Comparison of ENCODE assay signal across 20 cellular contexts in genomic region chr4:125140966-125141495, GRCh38.
DNase-seq lines count a peak whose midpoint lies in the region; ATAC-seq lines count a peak whose summit lies in the region.
"Had no signal": no experiment of that assay in that cellular context is flagged by ENCODE, and none has a peak within 500 bp of the region (broad histone marks: within the 10 kb centered on the region; RNA-seq: fewer than 3 reads in every experiment).

No MANE protein-coding gene starts in this region.

- no peaks in the 10 kb centered on the region for H3K36me3 Mint-ChIP-seq in stimulated activated effector memory CD8-positive, alpha-beta T cell treated with anti-CD3 and anti-CD28 coated beads, Interleukin-12 subunit alpha, Interleukin-12 subunit beta, amount 100 ng/mL, for 72 hours
- H3K36me3 Mint-ChIP-seq: activated naive CD8-positive, alpha-beta T cell; naive thymus-derived CD8-positive, alpha-beta T cell; stimulated activated memory B cell treated with anti-CD40 and anti-IgM and Interleukin-4, amounts not matched to agents 10 μg/mL and 1 μg/mL and 100 μg/mL, for 72 hours had no signal

- no peak for ATAC-seq in stimulated activated effector memory CD8-positive, alpha-beta T cell treated with anti-CD3 and anti-CD28 coated beads, Interleukin-12 subunit alpha, Interleukin-12 subunit beta, amount 100 ng/mL, for 72 hours
- ATAC-seq: naive thymus-derived CD8-positive, alpha-beta T cell; stimulated activated memory B cell treated with anti-CD40 and anti-IgM and Interleukin-4, amounts not matched to agents 10 μg/mL and 1 μg/mL and 100 μg/mL, for 72 hours had no signal

- no peak overlapping the region for H3K14ac ChIP-seq in trophoblast cell (ENCODE audit: low read length)

- no peaks in the 10 kb centered on the region for H3K36me3 ChIP-seq in trophoblast cell (ENCODE audit: control insufficient read depth in 1 of 2, insufficient read depth in 2 of 2, low read length in 2 of 2)
- H3K36me3 ChIP-seq: prostate gland, tibial artery had no signal

- no peak overlapping the region for H3K27ac Mint-ChIP-seq in stimulated activated effector memory CD8-positive, alpha-beta T cell treated with anti-CD3 and anti-CD28 coated beads, Interleukin-12 subunit alpha, Interleukin-12 subunit beta, amount 100 ng/mL, for 72 hours
- H3K27ac Mint-ChIP-seq: activated naive CD8-positive, alpha-beta T cell; naive thymus-derived CD8-positive, alpha-beta T cell; stimulated activated memory B cell treated with anti-CD40 and anti-IgM and Interleukin-4, amounts not matched to agents 10 μg/mL and 1 μg/mL and 100 μg/mL, for 72 hours had no signal

- no peak overlapping the region for H3K4me2 ChIP-seq in trophoblast cell (ENCODE audit: low read length)

- no peak overlapping the region for H3K4me3 Mint-ChIP-seq in stimulated activated effector memory CD8-positive, alpha-beta T cell treated with anti-CD3 and anti-CD28 coated beads, Interleukin-12 subunit alpha, Interleukin-12 subunit beta, amount 100 ng/mL, for 72 hours
- H3K4me3 Mint-ChIP-seq: activated naive CD8-positive, alpha-beta T cell; naive thymus-derived CD8-positive, alpha-beta T cell; stimulated activated memory B cell treated with anti-CD40 and anti-IgM and Interleukin-4, amounts not matched to agents 10 μg/mL and 1 μg/mL and 100 μg/mL, for 72 hours had no signal

- H3K9ac ChIP-seq in trophoblast cell (ENCODE audit: low read length): no peak overlapping the region

- H3K18ac ChIP-seq in trophoblast cell (ENCODE audit: low read length): no peak overlapping the region

- no peak overlapping the region for H2AFZ ChIP-seq in trophoblast cell (ENCODE audit: insufficient read depth, low read length, poor library complexity)

- no peaks in the 10 kb centered on the region for H3K4me1 Mint-ChIP-seq in stimulated activated effector memory CD8-positive, alpha-beta T cell treated with anti-CD3 and anti-CD28 coated beads, Interleukin-12 subunit alpha, Interleukin-12 subunit beta, amount 100 ng/mL, for 72 hours
- H3K4me1 Mint-ChIP-seq: naive thymus-derived CD8-positive, alpha-beta T cell; stimulated activated memory B cell treated with anti-CD40 and anti-IgM and Interleukin-4, amounts not matched to agents 10 μg/mL and 1 μg/mL and 100 μg/mL, for 72 hours had no signal

- no peak overlapping the region for H3K4ac ChIP-seq in trophoblast cell (ENCODE audit: low read depth, low read length)

- H3K79me2 ChIP-seq in trophoblast cell (ENCODE audit: control insufficient read depth, insufficient read depth, low read length, poor library complexity): no peaks in the 10 kb centered on the region

- H4K8ac ChIP-seq in trophoblast cell (ENCODE audit: low read depth, low read length): no peak overlapping the region

- H2BK12ac ChIP-seq in trophoblast cell (ENCODE audit: low read length): no peak overlapping the region

- H3K27me3 ChIP-seq in trophoblast cell (ENCODE audit: insufficient read depth, low read length): no peaks in the 10 kb centered on the region
- H3K27me3 ChIP-seq: tibial artery had no signal

- H3K9me3 Mint-ChIP-seq in stimulated activated effector memory CD8-positive, alpha-beta T cell treated with anti-CD3 and anti-CD28 coated beads, Interleukin-12 subunit alpha, Interleukin-12 subunit beta, amount 100 ng/mL, for 72 hours: peaks cover 5% of the 10 kb centered on the region
- H3K9me3 Mint-ChIP-seq: stimulated activated memory B cell treated with anti-CD40 and anti-IgM and Interleukin-4, amounts not matched to agents 10 μg/mL and 1 μg/mL and 100 μg/mL, for 72 hours had no signal

- H3K79me1 ChIP-seq in trophoblast cell (ENCODE audit: low read length): no peaks in the 10 kb centered on the region

- H2BK120ac ChIP-seq in trophoblast cell (ENCODE audit: insufficient read depth, low read length, poor library complexity): no peak overlapping the region

- DNase-seq in EL: peak; percentile 26
- DNase-seq in SK-N-DZ (ENCODE audit: low spot score): peak; percentile 10
- peak; percentile 10 for DNase-seq in epithelial cell of prostate (ENCODE audit: low read depth, low spot score)
- DNase-seq in trophoblast cell: peak; percentile 6 to 36
- DNase-seq in DMS114 treated with DMSO at 0.1 percent for 48 hours (lab: John Stamatoyannopoulos, UW; ENCODE audit: unreplicated experiment): no peak
- no peak for DNase-seq in NCI-H1417 (lab: John Stamatoyannopoulos, UW)
- no peak for DNase-seq in stimulated activated naive CD4-positive, alpha-beta T cell (lab: John Stamatoyannopoulos, UW)
- no peak for DNase-seq in stimulated activated effector memory CD8-positive, alpha-beta T cell treated with anti-CD3 and anti-CD28 coated beads, Interleukin-12 subunit alpha, Interleukin-12 subunit beta, amount 100 ng/mL, for 72 hours (ENCODE audit: low spot score in 2 of 2)
- DNase-seq: activated CD8-positive, alpha-beta memory T cell treated with anti-CD3 and anti-CD28 coated beads for 24 hours; central memory CD4-positive, alpha-beta T cell; DMS79 treated with DMSO at 0.1 percent for 48 hours; MM.1S; naive thymus-derived CD8-positive, alpha-beta T cell; NCI-H2029 treated with DMSO at 0.1 percent for 48 hours; NCI-H524; SIG-M5; tibial artery had no signal

- H3K4me3 ChIP-seq in trophoblast cell (ENCODE audit: low read depth, low read length): no peak overlapping the region
- H3K4me3 ChIP-seq: prostate gland, tibial artery had no signal

- H3K27ac ChIP-seq in epithelial cell of prostate: no peak overlapping the region
- no peak overlapping the region for H3K27ac ChIP-seq in trophoblast cell (ENCODE audit: low read depth, low read length)
- H3K27ac ChIP-seq: prostate gland, tibial artery had no signal

- no peak overlapping the region for H2BK5ac ChIP-seq in trophoblast cell (ENCODE audit: low read depth, low read length, poor library complexity)

- H3K23ac ChIP-seq in trophoblast cell (ENCODE audit: low read length): no peak overlapping the region

- no CpG with 5 or more reads among the region's 4 CpGs for WGBS in trophoblast cell (ENCODE audit: extremely low coverage, insufficient coverage, insufficient read length)

- no peak overlapping the region for H4K12ac ChIP-seq in trophoblast cell (ENCODE audit: low read depth, low read length)

- no peak overlapping the region for H4K91ac ChIP-seq in trophoblast cell (ENCODE audit: low read depth, low read length)

- H2AK5ac ChIP-seq in trophoblast cell (ENCODE audit: low read length): no peak overlapping the region

- H3K9me3 ChIP-seq in trophoblast cell (ENCODE audit: insufficient read depth, low read depth, low read length): no peaks in the 10 kb centered on the region
- H3K9me3 ChIP-seq: prostate gland, tibial artery had no signal

- no peaks in the 10 kb centered on the region for H3K4me1 ChIP-seq in trophoblast cell (ENCODE audit: control insufficient read depth in 1 of 2, insufficient read depth in 2 of 2, low read length in 2 of 2)
- H3K4me1 ChIP-seq: prostate gland, tibial artery had no signal

Comparison
In these comparisons a context has a peak if more than half of its experiments do, and no peak if none do; other contexts are left out.
1. DNase-seq: peak in EL (single experiment), SK-N-DZ (single experiment), epithelial cell of prostate (single experiment) and trophoblast cell (2 of 2); none in DMS114 treated with DMSO at 0.1 percent for 48 hours (single experiment), NCI-H1417 (0 of 3), stimulated activated naive CD4-positive, alpha-beta T cell (0 of 6) and stimulated activated effector memory CD8-positive, alpha-beta T cell treated with anti-CD3 and anti-CD28 coated beads, Interleukin-12 subunit alpha, Interleukin-12 subunit beta, amount 100 ng/mL, for 72 hours (0 of 2).